Comparison of ENCODE assay signal across 1 cellular context in the genomic region with DNA sequence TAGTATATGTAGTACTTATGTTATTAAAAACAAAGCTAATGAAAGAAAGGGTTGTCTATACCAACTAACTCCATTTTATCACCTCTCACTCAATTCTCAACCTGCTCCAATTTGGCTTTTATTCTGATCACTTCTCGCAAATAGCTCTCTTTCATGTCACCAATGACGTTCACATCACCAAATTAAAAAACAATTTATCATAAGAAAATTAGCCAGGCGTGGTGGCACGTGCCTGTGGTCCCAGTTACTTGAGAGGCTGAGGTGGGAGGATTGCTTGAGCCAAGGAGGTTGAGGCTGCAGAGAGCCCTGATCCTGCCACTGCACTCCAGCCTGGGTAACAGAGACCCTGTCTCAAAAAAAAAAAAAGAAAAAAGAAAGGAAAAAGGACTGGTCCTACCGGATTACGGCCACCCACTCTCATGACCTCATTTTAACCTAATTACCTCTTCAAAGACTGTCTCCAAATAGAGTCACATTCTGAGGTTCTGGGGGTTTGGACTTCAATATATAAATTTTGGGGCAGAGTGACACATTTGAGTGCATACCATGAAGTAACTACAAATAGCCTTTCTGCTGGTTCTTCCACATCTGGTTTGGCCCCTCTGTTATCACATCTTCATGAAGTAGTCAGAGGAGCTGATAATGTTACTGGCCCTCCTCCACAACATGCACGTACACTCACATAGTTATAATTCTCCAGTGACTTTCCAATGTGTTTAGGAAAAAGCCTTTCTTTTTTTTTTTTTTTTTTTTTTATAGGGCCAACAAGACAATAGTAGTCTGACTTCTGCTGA.
TF ChIP-seq lines count a peak whose summit lies in the region.

No MANE protein-coding gene starts in this region.

TF ChIP-seq in GM23338, 12 proteins besides CTCF, POLR2A, EP300 and RAD21 (continued from another document):
- TF ChIP-seq ZNF462 (CRISPR knock-in tag; IDR thresholded peaks at IDR 0.05) (no peak), ZNF331 (CRISPR knock-in tag; IDR thresholded peaks at IDR 0.05; ENCODE audit: low read depth) (no peak), STAT1 (IDR thresholded peaks at IDR 0.05; ENCODE audit: unreplicated experiment) (no peak)
